Comparison of ENCODE assay signal across 16 cellular contexts in genomic region chr10:132699411-132700167, GRCh38.
DNase-seq lines count a peak whose midpoint lies in the region; ATAC-seq and TF ChIP-seq lines count a peak whose summit lies in the region.
"Had no signal": no experiment of that assay in that cellular context is flagged by ENCODE, and none has a peak within 500 bp of the region (broad histone marks: within the 10 kb centered on the region; RNA-seq: fewer than 3 reads in every experiment).

No MANE protein-coding gene starts in this region.

- no peaks in the 10 kb centered on the region for H3K36me3 ChIP-seq in ACC112 (ENCODE audit: insufficient read depth, low read length)
- no peaks in the 10 kb centered on the region for H3K36me3 ChIP-seq in adrenal gland (replicated peaks in 1 of 2)
- no peaks in the 10 kb centered on the region for H3K36me3 ChIP-seq in GM23338 (ENCODE audit: insufficient read depth)
- H3K36me3 ChIP-seq: colonic mucosa had no signal

- DNase-seq in adrenal gland: peak in 1 of 7 donors; percentile 49
- peak; percentile 69 for DNase-seq in cardiac septum (ENCODE audit: low spot score)
- DNase-seq in posterior vena cava (ENCODE audit: low spot score): peak; percentile 79
- no peak for DNase-seq in GM23338 (ENCODE audit: low spot score)
- no peak for DNase-seq in D341Med (ENCODE audit: low spot score)
- DNase-seq: activated T-cell treated with anti-CD3 and anti-CD28 coated beads, Interleukin-2, amount 50 U/mL, for 4 hours; NCI-H187; NCI-H510A; stimulated activated CD4-positive, alpha-beta T cell treated with anti-CD3 and anti-CD28 coated beads, Interleukin-1b, Interleukin-23, amount 100 ng/mL, for 48 hours; trophoblast cell had no signal

- no peak overlapping the region for H3K4me2 ChIP-seq in GM23338
- H3K4me2 ChIP-seq: A549 had no signal

- no peaks in the 10 kb centered on the region for H3K9me2 ChIP-seq in GM23338 (ENCODE audit: insufficient read depth)

- no peak for TF ChIP-seq POLR2A in adrenal gland (IDR thresholded peaks at IDR 0.05)

- peaks cover 8% of the 10 kb centered on the region for H3K9me3 Mint-ChIP-seq in GM23338

- no peak overlapping the region for H3K27ac Mint-ChIP-seq in GM23338
- H3K27ac Mint-ChIP-seq: naive thymus-derived CD8-positive, alpha-beta T cell had no signal

- H3K9me3 ChIP-seq in adrenal gland (replicated peaks in 1 of 3): no peaks in the 10 kb centered on the region
- H3K9me3 ChIP-seq: A549, colonic mucosa had no signal

- H3K4me3 Mint-ChIP-seq in GM23338: no peak overlapping the region
- H3K4me3 Mint-ChIP-seq: activated T-cell treated with anti-CD3 and anti-CD28 coated beads, Interleukin-2, amount 50 U/mL, for 4 hours; naive thymus-derived CD8-positive, alpha-beta T cell had no signal

- H3F3A ChIP-seq in GM23338 (replicated peaks; ENCODE audit: low read depth): no peaks in the 10 kb centered on the region

- no peaks in the 10 kb centered on the region for H3K27me3 ChIP-seq in ACC112 (ENCODE audit: insufficient read depth, low read length)
- no peaks in the 10 kb centered on the region for H3K27me3 ChIP-seq in adrenal gland
- no peaks in the 10 kb centered on the region for H3K27me3 ChIP-seq in GM23338 (ENCODE audit: insufficient read depth)
- H3K27me3 ChIP-seq: colonic mucosa had no signal

- no peak overlapping the region for H3K4me3 ChIP-seq in ACC112 (ENCODE audit: low read depth, low read length)
- no peak overlapping the region for H3K4me3 ChIP-seq in adrenal gland
- H3K4me3 ChIP-seq in GM23338: no peak overlapping the region
- H3K4me3 ChIP-seq: A549, colonic mucosa had no signal

- H3K36me3 Mint-ChIP-seq in GM23338 (ENCODE audit: low read depth): peaks cover 4% of the 10 kb centered on the region; the same call in 2 of the 3 replicates

- peak overlapping the region; percentile 81 for H3K27ac ChIP-seq in ACC112 (ENCODE audit: low read depth, low read length)
- peak overlapping the region in 4 of 5 donors; percentile 73 to 90 (median 83) for H3K27ac ChIP-seq in adrenal gland
- H3K27ac ChIP-seq in GM23338 (ENCODE audit: low read depth): no peak overlapping the region
- H3K27ac ChIP-seq: A549, colonic mucosa had no signal

- ATAC-seq in GM23338 (no peak), HG03159 (IDR thresholded peaks at IDR 0.05; ENCODE audit: unreplicated experiment) (no peak), HG03460 (IDR thresholded peaks at IDR 0.05; ENCODE audit: unreplicated experiment) (no peak)
- ATAC-seq: A549; activated T-cell treated with anti-CD3 and anti-CD28 coated beads, Interleukin-2, amount 50 U/mL, for 4 hours; naive thymus-derived CD8-positive, alpha-beta T cell had no signal

- TF ChIP-seq CTCF in adrenal gland (IDR thresholded peaks at IDR 0.05) (no peak), GM23338 (conservative IDR thresholded peaks at IDR 0.05; ENCODE audit: low read depth in 2 of 2) (no peak)

- 85 to 98% (median 91%) methylated on average over 9 to 18 of the region's 18 CpGs for WGBS in adrenal gland, 4 donors

- H3K4me1 ChIP-seq in ACC112 (ENCODE audit: control insufficient read depth, insufficient read depth, low read length, unreplicated experiment) (peaks cover 12% of the 10 kb centered on the region), adrenal gland (replicated peaks in 1 of 2) (peaks cover 8 to 20% of the 10 kb centered on the region in 2 donors), GM23338 (ENCODE audit: insufficient read depth) (no peaks in the 10 kb centered on the region)
- H3K4me1 ChIP-seq: A549, colonic mucosa had no signal

- peaks cover 6% of the 10 kb centered on the region; the same call in 2 of the 3 replicates for H3K4me1 Mint-ChIP-seq in GM23338

- no peaks in the 10 kb centered on the region for H4K20me1 ChIP-seq in GM23338 (replicated peaks; ENCODE audit: insufficient read depth)

- intact Hi-C loops in adrenal gland (cut with DNase I) (no loop called here), cardiac septum (cut with DNase I) (no loop called here), posterior vena cava (cut with DNase I) (no loop called here)

- H2AFZ ChIP-seq in ACC112 (ENCODE audit: low read length, unreplicated experiment) (peak overlapping the region; percentile 70), GM23338 (no peak overlapping the region)

- no peaks in the 10 kb centered on the region for H3K79me2 ChIP-seq in ACC112 (ENCODE audit: control insufficient read depth, insufficient read depth, low read length, unreplicated experiment)
- H3K79me2 ChIP-seq in GM23338 (replicated peaks; ENCODE audit: insufficient read depth): no peaks in the 10 kb centered on the region

- no peaks in the 10 kb centered on the region for H3K27me3 Mint-ChIP-seq in GM23338 (ENCODE audit: insufficient read depth, low read depth, poor library complexity)
- H3K27me3 Mint-ChIP-seq: naive thymus-derived CD8-positive, alpha-beta T cell had no signal

TF ChIP-seq in GM23338, 12 proteins besides CTCF, POLR2A, EP300 and RAD21 (continues in another document):
- no peak for TF ChIP-seq EZH2 (IDR thresholded peaks at IDR 0.05; ENCODE audit: low read depth, unreplicated experiment)
- TF ChIP-seq NANOG (IDR thresholded peaks at IDR 0.05; ENCODE audit: borderline replicate concordance): no peak
- TF ChIP-seq REST (IDR thresholded peaks at IDR 0.05; ENCODE audit: unreplicated experiment): no peak
- no peak for TF ChIP-seq ZNF331 (CRISPR knock-in tag; IDR thresholded peaks at IDR 0.05; ENCODE audit: low read depth)

Comparison
In these comparisons a context has a peak if more than half of its experiments do, and no peak if none do; other contexts are left out.
1. DNase-seq: peak in cardiac septum (single experiment) and posterior vena cava (single experiment); none in GM23338 (single experiment) and D341Med (single experiment).